10 cellular contexts compared by ENCODE assay signal in genomic region chr5:119072496-119072895, GRCh38. TPM values are rescaled to one million over a fixed set of nuclear protein-coding genes. Genes with fewer than 3 reads are reported as not detected.
A peak's percentile ranks its signal among the peaks of the same experiment; 100 is the strongest.
DNase-seq lines count a peak whose midpoint lies in the region; ATAC-seq and TF ChIP-seq lines count a peak whose summit lies in the region.
"Had no signal": no experiment of that assay in that cellular context is flagged by ENCODE, and none has a peak within 500 bp of the region (broad histone marks: within the 10 kb centered on the region; RNA-seq: fewer than 3 reads in every experiment).

No MANE protein-coding gene starts in this region.

- CTCF ChIA-PET in SK-N-SH (lab: Yijun Ruan, JAX), result interaction anchor here (0.9 kb wide), 1 partner anchor 196 kb away, joined by 3 read pairs; no protein-coding TSS in a partner anchor

- H3K9me3 Mint-ChIP-seq in glutamatergic neuron (ENCODE audit: unreplicated experiment), result peaks cover 4% of the 10 kb centered on the region

- TF ChIP-seq CTCF in SK-N-SH (IDR thresholded peaks at IDR 0.05), result no peak
- no peak for TF ChIP-seq CTCF in VCaP (conservative IDR thresholded peaks at IDR 0.05)
- TF ChIP-seq CTCF in glutamatergic neuron (IDR thresholded peaks at IDR 0.05; ENCODE audit: partially characterized antibody, unreplicated experiment), result no peak

- H3K36me3 Mint-ChIP-seq in glutamatergic neuron (ENCODE audit: unreplicated experiment), result no peaks in the 10 kb centered on the region

- H3K27me3 ChIP-seq in SK-N-SH (ENCODE audit: insufficient read depth) (no peaks in the 10 kb centered on the region), skeletal muscle tissue (ENCODE audit: control insufficient read depth in 3 of 3, insufficient read depth in 3 of 3, low read length in 3 of 3) (no peaks in the 10 kb centered on the region)

- peak overlapping the region; percentile 84 for H3K4me2 ChIP-seq in SK-N-SH

- H3K27ac ChIP-seq in SK-N-SH (ENCODE audit: low read depth in 2 of 2, low read length in 1 of 2), result no peak overlapping the region
- H3K27ac ChIP-seq in VCaP, result peak overlapping the region; percentile 95
- H3K27ac ChIP-seq in skeletal muscle tissue (ENCODE audit: low read depth, low read length), result no peak overlapping the region

- no peaks in the 10 kb centered on the region for H3K9me3 ChIP-seq in SK-N-SH
- no peaks in the 10 kb centered on the region for H3K9me3 ChIP-seq in skeletal muscle tissue (ENCODE audit: control insufficient read depth in 3 of 3, low read length in 3 of 3)

- 78% methylated on average over 2 of the region's 2 CpGs for WGBS in SK-N-SH (ENCODE audit: low lambda C conversion rate)

- peaks cover 5% of the 10 kb centered on the region for H3K27me3 Mint-ChIP-seq in glutamatergic neuron (ENCODE audit: unreplicated experiment)

- no peak overlapping the region for H3K27ac Mint-ChIP-seq in glutamatergic neuron (ENCODE audit: unreplicated experiment)

- no peak overlapping the region for H2AFZ ChIP-seq in SK-N-SH (ENCODE audit: low read depth)

- H3K36me3 ChIP-seq in SK-N-SH (replicated peaks in 1 of 2; ENCODE audit: control insufficient read depth in 1 of 2, insufficient read depth in 2 of 2, low read length in 1 of 2) (no peaks in the 10 kb centered on the region), skeletal muscle tissue (ENCODE audit: control insufficient read depth in 3 of 3, insufficient read depth in 3 of 3, low read length in 3 of 3) (no peaks in the 10 kb centered on the region)

- no peak for TF ChIP-seq EP300 in SK-N-SH (IDR thresholded peaks at IDR 0.05; ENCODE audit: borderline replicate concordance in 1 of 2, low read depth in 1 of 2, low read length in 1 of 2)

- H3K79me2 ChIP-seq in SK-N-SH (ENCODE audit: insufficient read depth), result peaks cover 60% of the 10 kb centered on the region

- no peaks in the 10 kb centered on the region for H4K20me1 ChIP-seq in SK-N-SH (ENCODE audit: insufficient read depth)

- POLR2A ChIA-PET in SK-N-SH (lab: Yijun Ruan, JAX), result no interaction called here

- no peak for TF ChIP-seq RAD21 in SK-N-SH (IDR thresholded peaks at IDR 0.05; ENCODE audit: low read length)

- H3F3A ChIP-seq in SK-N-SH (replicated peaks; ENCODE audit: insufficient read depth), result peaks cover 11% of the 10 kb centered on the region

- H3K9me2 ChIP-seq in SK-N-SH, result no peaks in the 10 kb centered on the region

- H3K4me3 ChIP-seq in SK-N-SH (ENCODE audit: low read depth in 2 of 2, low read length in 1 of 2) (peak overlapping the region; percentile 89 to 95; a peak in 2 of 4 replicates), skeletal muscle tissue (ENCODE audit: low read length in 3 of 3) (peak overlapping the region in 1 of 3 donors; percentile 100)

- DNase-seq in SK-N-SH, result no peak
- no peak for DNase-seq in glutamatergic neuron
- no peak for DNase-seq in glomerular visceral epithelial cell (ENCODE audit: extremely low spot score)
- no peak for DNase-seq in stimulated activated CD4-positive, alpha-beta T cell treated with anti-CD3 and anti-CD28 coated beads, Interleukin-12 subunit alpha, Interleukin-12 subunit beta, amount 100 ng/mL, for 4 hours
- DNase-seq: amygdala; stimulated activated naive CD4-positive, alpha-beta T cell treated with Interleukin-2 at 50 U/mL for 16 hours had no signal

- H3K4me1 Mint-ChIP-seq in glutamatergic neuron (ENCODE audit: low read depth, unreplicated experiment), result peaks cover 3% of the 10 kb centered on the region

- H3K4me1 ChIP-seq in SK-N-SH (ENCODE audit: control insufficient read depth in 1 of 2, insufficient read depth in 2 of 2, low read depth in 1 of 2, low read length in 1 of 2) (peaks cover 0 to 4% of the 10 kb centered on the region in 2 experiments; a peak in 2 of 4 replicates), skeletal muscle tissue (ENCODE audit: control insufficient read depth in 3 of 3, insufficient read depth in 3 of 3, low read length in 3 of 3) (peaks cover 10 to 16% (median 11%) of the 10 kb centered on the region in 3 donors)

- H3K9ac ChIP-seq in SK-N-SH, result peak overlapping the region; percentile 88; the same call in 1 of the 2 replicates
- H3K9ac ChIP-seq in skeletal muscle tissue (ENCODE audit: low read depth in 1 of 3, low read length in 3 of 3), result peak overlapping the region in 2 of 3 donors; percentile 97 to 99

- no peak for ATAC-seq in SK-N-SH treated with all-trans-retinoic acid at 6 μM for 48 hours
- ATAC-seq in GM21825 (IDR thresholded peaks at IDR 0.05; ENCODE audit: unreplicated experiment), result no peak

- peak overlapping the region; percentile 47 for H3K4me3 Mint-ChIP-seq in glutamatergic neuron (ENCODE audit: unreplicated experiment)

TF ChIP-seq in SK-N-SH, 30 proteins besides CTCF, POLR2A, EP300 and RAD21 (continues in another document):
- TF ChIP-seq USF1 (IDR thresholded peaks at IDR 0.05; ENCODE audit: borderline replicate concordance, low read depth), result no peak
- TF ChIP-seq YY1 (IDR thresholded peaks at IDR 0.05; ENCODE audit: low read depth), result no peak
- TF ChIP-seq SMC3 (IDR thresholded peaks at IDR 0.05; ENCODE audit: low read depth, low read length), result no peak
- no peak for TF ChIP-seq IRF3 (IDR thresholded peaks at IDR 0.05; ENCODE audit: low read depth, low read length)
- no peak for TF ChIP-seq SIN3A (IDR thresholded peaks at IDR 0.05; ENCODE audit: borderline replicate concordance, low read depth, low read length)
- TF ChIP-seq TAF1 (IDR thresholded peaks at IDR 0.05; ENCODE audit: borderline replicate concordance, low read depth, low read length), result no peak
- TF ChIP-seq NRF1 (IDR thresholded peaks at IDR 0.05; ENCODE audit: low read depth, low read length), result no peak
- no peak for TF ChIP-seq FOXJ3 (CRISPR knock-in tag; IDR thresholded peaks at IDR 0.05)
- TF ChIP-seq RCOR1 (IDR thresholded peaks at IDR 0.05; ENCODE audit: low read length), result no peak
- no peak for TF ChIP-seq TEAD4 (IDR thresholded peaks at IDR 0.05; ENCODE audit: borderline replicate concordance, insufficient read depth)
- no peak for TF ChIP-seq MAX (IDR thresholded peaks at IDR 0.05; ENCODE audit: low read depth)

TF ChIP-seq in SK-N-SH treated with all-trans-retinoic acid at 6 μM for 48 hours, 23 proteins besides CTCF, POLR2A, EP300 and RAD21:
- TF ChIP-seq ZFP3 (CRISPR knock-in tag; IDR thresholded peaks at IDR 0.05) (no peak), PPARA (CRISPR knock-in tag; IDR thresholded peaks at IDR 0.05; ENCODE audit: borderline replicate concordance) (no peak), CREB5 (CRISPR knock-in tag; IDR thresholded peaks at IDR 0.05; ENCODE audit: low read depth) (no peak), ARNTL (CRISPR knock-in tag; IDR thresholded peaks at IDR 0.05; ENCODE audit: borderline replicate concordance, low read depth) (no peak), GLIS3 (CRISPR knock-in tag; IDR thresholded peaks at IDR 0.05) (no peak), ZNF565 (CRISPR knock-in tag; conservative IDR thresholded peaks at IDR 0.05; ENCODE audit: low read depth) (no peak)

RNA-seq across cellular contexts. Expression of gene DMXL1, which starts 1.6 kb away (rescaled TPM):
- 6.6 and 7.6 TPM in 2 replicates for polyA plus RNA-seq in SK-N-SH (2012; rRNA removed)
- polyA plus RNA-seq in SK-N-SH (2012; cell fraction: cytosol; rRNA removed), result 7.4 and 9.5 TPM in 2 replicates
- polyA plus RNA-seq in SK-N-SH (2012; cell fraction: nucleus; rRNA removed), result 6.2 and 14.9 TPM in 2 replicates
- total RNA-seq in glutamatergic neuron (ENCODE audit: unreplicated experiment) (24.2 TPM), skeletal muscle tissue (61.1 TPM)
